In the genomic region with DNA sequence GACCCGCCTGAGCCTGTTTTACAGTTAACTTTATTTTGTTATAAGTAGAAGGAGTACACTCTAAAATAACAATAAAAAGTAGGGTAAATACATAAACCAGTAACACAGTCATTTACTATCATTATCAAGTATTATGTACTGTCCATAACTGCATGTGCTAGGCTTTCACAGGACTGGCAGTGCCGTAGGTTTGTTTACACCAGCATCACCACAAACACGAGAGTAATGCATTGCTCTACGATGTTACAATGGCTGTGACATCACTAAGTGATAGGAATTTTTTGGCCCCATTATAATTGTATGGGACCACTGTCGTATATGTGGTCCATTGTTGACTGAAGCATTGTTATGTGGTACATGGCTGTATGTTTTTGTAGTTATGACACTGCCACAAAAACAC, we compare ENCODE assay signal across 23 cellular contexts. TPM values are rescaled to one million over a fixed set of nuclear protein-coding genes. Genes with fewer than 3 reads are reported as not detected.
DNase-seq lines count a peak whose midpoint lies in the region; ATAC-seq, FAIRE-seq and TF ChIP-seq lines count a peak whose summit lies in the region.
"Had no signal": no experiment of that assay in that cellular context is flagged by ENCODE, and none has a peak within 500 bp of the region (broad histone marks: within the 10 kb centered on the region; RNA-seq: fewer than 3 reads in every experiment).

No MANE protein-coding gene starts in this region.

- in situ Hi-C loops in IMR-90 (cut with MboI; ENCODE audit: low sequenced_read_pairs), result no loop called here

- no peaks in the 10 kb centered on the region for H3K9me3 Mint-ChIP-seq in activated CD8-positive, alpha-beta T cell treated with anti-CD3 and anti-CD28 coated beads, Interleukin-2, amount 10 ng/mL, durations not matched to agents 7 days and 5 days (ENCODE audit: insufficient read depth)

- POLR2A ChIA-PET in A549 (lab: Yijun Ruan, JAX) (no interaction called here), IMR-90 (lab: Charles Lee; ENCODE audit: unreplicated experiment) (no interaction called here)
- POLR2A ChIA-PET in activated CD8-positive, alpha-beta T cell treated with anti-CD3 and anti-CD28 coated beads, Interleukin-2, amount 10 ng/mL, durations not matched to agents 7 days and 5 days (lab: Charles Lee), result no interaction called here

- H3K9me3 ChIP-seq in A549 (no peaks in the 10 kb centered on the region; the same call in 2 of the 3 replicates), IMR-90 (ENCODE audit: control insufficient read depth, insufficient read depth, low read length) (no peaks in the 10 kb centered on the region), mesenchymal stem cell (ENCODE audit: control insufficient read depth, low read length) (peaks cover 3% of the 10 kb centered on the region)

- 0 out of 2 replicates have a peak, but pooled peaks cover 2% of the 10 kb centered on the region for H3K9me1 ChIP-seq in IMR-90 (ENCODE audit: insufficient read depth, low read length)

- TF ChIP-seq EP300 in A549 (IDR thresholded peaks at IDR 0.05), result no peak

- H3K4me3 ChIP-seq in A549, result no peak overlapping the region
- no peak overlapping the region for H3K4me3 ChIP-seq in IMR-90 (ENCODE audit: insufficient read depth, low read depth, low read length)
- no peak overlapping the region for H3K4me3 ChIP-seq in mesenchymal stem cell (ENCODE audit: insufficient read depth in 1 of 2, low read depth in 1 of 2, low read length in 2 of 2)

- no peaks in the 10 kb centered on the region for H3K4me1 Mint-ChIP-seq in activated CD8-positive, alpha-beta T cell treated with anti-CD3 and anti-CD28 coated beads, Interleukin-2, amount 10 ng/mL, durations not matched to agents 7 days and 5 days (ENCODE audit: low read depth)
- H3K4me1 Mint-ChIP-seq: CD4-positive, alpha-beta memory T cell had no signal

- BruUV-seq in IMR-90 (replicated peaks; lab: Mats Ljungman, UMichigan), result no TSS peak

- 72% methylated on average over 5 of the region's 5 CpGs for WGBS in A549 (ENCODE audit: missing lambda C conversion rate)
- whole genome bisulfite sequencing in IMR-90 (ENCODE audit: extremely low coverage in 2 of 2, insufficient read length in 1 of 2), 2 experiments, result no CpG with 5 or more reads among the region's 5 CpGs
- 78% methylated on average over 4 of the region's 5 CpGs for WGBS in mesenchymal stem cell

- CTCF ChIA-PET in A549 (lab: Yijun Ruan, JAX), result interaction anchor here (0.7 to 1.3 kb wide), 2 partner anchors 16 to 41 kb away, joined by 3 to 4 read pairs; partner anchors contain the start of gene SLC7A9
- CTCF ChIA-PET in IMR-90 (lab: Yijun Ruan, JAX), result no interaction called here
- CTCF ChIA-PET in activated CD8-positive, alpha-beta T cell treated with anti-CD3 and anti-CD28 coated beads, Interleukin-2, amount 10 ng/mL, durations not matched to agents 7 days and 5 days (lab: Charles Lee), result no interaction called here

- TF ChIP-seq CTCF in A549 (IDR thresholded peaks at IDR 0.05) (no peak), IMR-90 (conservative IDR thresholded peaks at IDR 0.05; ENCODE audit: low read depth, low read length) (no peak), VCaP (conservative IDR thresholded peaks at IDR 0.05) (no peak)

- TF ChIP-seq POLR2A in A549 (IDR thresholded peaks at IDR 0.05; ENCODE audit: low read length), result no peak
- no peak for TF ChIP-seq POLR2A in IMR-90 (IDR thresholded peaks at IDR 0.05; ENCODE audit: low read depth, low read length)

- H3K23ac ChIP-seq in IMR-90 (ENCODE audit: low read depth, low read length), result no peak overlapping the region
- no peak overlapping the region for H3K23ac ChIP-seq in mesenchymal stem cell (ENCODE audit: low read length in 2 of 2)

- peak; percentile 68 for FAIRE-seq in A549 (lab: Jason Lieb, UNC)
- FAIRE-seq: GM12891, GM18507 had no signal

- no peaks in the 10 kb centered on the region for H3K79me1 ChIP-seq in IMR-90 (ENCODE audit: low read depth in 1 of 2, low read length in 2 of 2)
- peaks cover 2% of the 10 kb centered on the region for H3K79me1 ChIP-seq in mesenchymal stem cell (replicated peaks; ENCODE audit: low read length, poor library complexity, severe bottlenecking)

- no peak overlapping the region for H2BK15ac ChIP-seq in IMR-90 (ENCODE audit: low read depth, low read length)
- no peak overlapping the region for H2BK15ac ChIP-seq in mesenchymal stem cell (ENCODE audit: low read depth, poor library complexity, severe bottlenecking)

- H2BK120ac ChIP-seq in IMR-90 (ENCODE audit: low read depth, low read length) (no peak overlapping the region), mesenchymal stem cell (ENCODE audit: low read depth, low read length) (no peak overlapping the region)

- no peaks in the 10 kb centered on the region for H4K20me1 ChIP-seq in IMR-90 (ENCODE audit: insufficient read depth, low read length)

- no peak overlapping the region for H3K56ac ChIP-seq in IMR-90 (ENCODE audit: extremely low read depth, insufficient read depth, low read length)

- H2AK9ac ChIP-seq in IMR-90 (replicated peaks; ENCODE audit: low read depth, low read length, poor library complexity), result no peak overlapping the region

- ATAC-seq in A549, result no peak
- no peak for ATAC-seq in IMR-90 (ENCODE audit: low read depth)
- ATAC-seq in activated CD8-positive, alpha-beta T cell treated with anti-CD3 and anti-CD28 coated beads, Interleukin-2, amount 10 ng/mL, durations not matched to agents 7 days and 5 days, result no peak
- no peak for ATAC-seq in HG02610 (IDR thresholded peaks at IDR 0.05; ENCODE audit: unreplicated experiment)

- TF ChIP-seq RAD21 in A549 (conservative IDR thresholded peaks at IDR 0.05 in 1 of 2, IDR thresholded peaks at IDR 0.05 in 1 of 2) (no peak), IMR-90 (IDR thresholded peaks at IDR 0.05; ENCODE audit: low read length) (no peak)

- no peak overlapping the region for H2AK5ac ChIP-seq in IMR-90 (ENCODE audit: low read depth, low read length)
- no peak overlapping the region for H2AK5ac ChIP-seq in mesenchymal stem cell (ENCODE audit: low read length, severe bottlenecking)

- H2AFZ ChIP-seq in IMR-90 (replicated peaks; ENCODE audit: low read length, poor library complexity), result no peak overlapping the region
- no peak overlapping the region for H2AFZ ChIP-seq in mesenchymal stem cell (ENCODE audit: low read depth, low read length)

- no peak overlapping the region for H3K4me3 Mint-ChIP-seq in activated CD8-positive, alpha-beta T cell treated with anti-CD3 and anti-CD28 coated beads, Interleukin-2, amount 10 ng/mL, durations not matched to agents 7 days and 5 days
- H3K4me3 Mint-ChIP-seq: CD4-positive, alpha-beta memory T cell had no signal

- H3K4me2 ChIP-seq in A549, result no peak overlapping the region
- no peak overlapping the region for H3K4me2 ChIP-seq in IMR-90 (ENCODE audit: low read depth, low read length)
- no peak overlapping the region for H3K4me2 ChIP-seq in mesenchymal stem cell (ENCODE audit: low read length, poor library complexity, severe bottlenecking)

- DNase-seq in A549 (ENCODE audit: low read depth in 1 of 2, low spot score in 1 of 2) (no peak), IMR-90 (peak; percentile 12), mesenchymal stem cell (peak; percentile 36), NCI-H524 treated with DMSO at 0.1 percent for 48 hours (lab: John Stamatoyannopoulos, UW) (no peak), occipital lobe (lab: John Stamatoyannopoulos, UW) (no peak)
- DNase-seq in activated CD8-positive, alpha-beta T cell treated with anti-CD3 and anti-CD28 coated beads, Interleukin-2, amount 10 ng/mL, durations not matched to agents 7 days and 5 days, result no peak
- DNase-seq: 8988T; C1 segment of cervical spinal cord; Calu3; CD4-positive, alpha-beta memory T cell; COR-L47; DMS53; DMS79 treated with DMSO at 0.1 percent for 48 hours; GF-D8; GOT3; H7; HCEC 1CT had no signal

- no peak overlapping the region for H3K27ac Mint-ChIP-seq in activated CD8-positive, alpha-beta T cell treated with anti-CD3 and anti-CD28 coated beads, Interleukin-2, amount 10 ng/mL, durations not matched to agents 7 days and 5 days

- H3K4ac ChIP-seq in IMR-90 (ENCODE audit: low read depth, low read length), result no peak overlapping the region
- H3K4ac ChIP-seq in mesenchymal stem cell (ENCODE audit: low read depth in 1 of 2, low read length in 2 of 2), result no peak overlapping the region

- H4K8ac ChIP-seq in IMR-90 (ENCODE audit: low read depth in 2 of 2, low read length in 2 of 2), result no peak overlapping the region
- H4K8ac ChIP-seq in mesenchymal stem cell (ENCODE audit: low read length), result no peak overlapping the region

- H3K36me3 Mint-ChIP-seq in activated CD8-positive, alpha-beta T cell treated with anti-CD3 and anti-CD28 coated beads, Interleukin-2, amount 10 ng/mL, durations not matched to agents 7 days and 5 days (ENCODE audit: low read depth), result peaks cover 9% of the 10 kb centered on the region

- no peak overlapping the region for H2BK5ac ChIP-seq in IMR-90 (ENCODE audit: low read depth, low read length, poor library complexity, severe bottlenecking)
- H2BK5ac ChIP-seq in mesenchymal stem cell (ENCODE audit: low read depth, low read length, poor library complexity, severe bottlenecking), result no peak overlapping the region

- no peaks in the 10 kb centered on the region for H3K27me3 Mint-ChIP-seq in activated CD8-positive, alpha-beta T cell treated with anti-CD3 and anti-CD28 coated beads, Interleukin-2, amount 10 ng/mL, durations not matched to agents 7 days and 5 days (ENCODE audit: low read depth)
- H3K27me3 Mint-ChIP-seq: CD4-positive, alpha-beta memory T cell had no signal

- H4K5ac ChIP-seq in IMR-90 (ENCODE audit: low read depth, low read length), result no peak overlapping the region

- H2BK12ac ChIP-seq in mesenchymal stem cell (ENCODE audit: low read length in 2 of 2), result no peak overlapping the region

- no peak overlapping the region for H3K18ac ChIP-seq in IMR-90 (ENCODE audit: low read depth, low read length)
- no peak overlapping the region for H3K18ac ChIP-seq in mesenchymal stem cell (ENCODE audit: low read depth in 1 of 2, low read length in 2 of 2)

- H3K4me1 ChIP-seq in A549, result no peaks in the 10 kb centered on the region
- no peaks in the 10 kb centered on the region for H3K4me1 ChIP-seq in IMR-90 (ENCODE audit: control insufficient read depth, insufficient read depth, low read length)
- H3K4me1 ChIP-seq in mesenchymal stem cell (ENCODE audit: control insufficient read depth, insufficient read depth, low read depth, low read length), result no peaks in the 10 kb centered on the region

- no peak overlapping the region for H2BK20ac ChIP-seq in IMR-90 (ENCODE audit: low read depth, low read length)

- dilution Hi-C loops in IMR-90 (cut with HindIII; ENCODE audit: low sequenced_read_pairs, unreplicated experiment), result no loop called here

- H3K14ac ChIP-seq in IMR-90 (replicated peaks; ENCODE audit: low read depth, low read length) (no peak overlapping the region), mesenchymal stem cell (ENCODE audit: low read length in 2 of 2) (no peak overlapping the region)

- intact Hi-C loops in IMR-90 (cut with micrococcal nuclease), result no loop called here

- H3K36me3 ChIP-seq in IMR-90 (ENCODE audit: control insufficient read depth, insufficient read depth, low read length), result peaks cover 26% of the 10 kb centered on the region
- peaks cover 27 to 74% of the 10 kb centered on the region in 2 experiments for H3K36me3 ChIP-seq in mesenchymal stem cell (ENCODE audit: control insufficient read depth in 1 of 2, insufficient read depth in 2 of 2, low read depth in 1 of 2, low read length in 2 of 2)

- H4K91ac ChIP-seq in IMR-90 (ENCODE audit: insufficient read depth, low read depth, low read length), result no peak overlapping the region
- H4K91ac ChIP-seq in mesenchymal stem cell (ENCODE audit: low read length), result no peak overlapping the region

- H3K27ac ChIP-seq in A549, result no peak overlapping the region
- H3K27ac ChIP-seq in IMR-90 (ENCODE audit: insufficient read depth, low read length), result no peak overlapping the region
- peak overlapping the region; percentile 76 for H3K27ac ChIP-seq in VCaP
- no peak overlapping the region for H3K27ac ChIP-seq in mesenchymal stem cell (ENCODE audit: low read length, poor library complexity, severe bottlenecking)

- H3K9ac ChIP-seq in IMR-90 (ENCODE audit: low read depth, low read length) (no peak overlapping the region), mesenchymal stem cell (ENCODE audit: low read length) (no peak overlapping the region)

- no peaks in the 10 kb centered on the region for H3K27me3 ChIP-seq in IMR-90 (ENCODE audit: control insufficient read depth, insufficient read depth, low read length)
- H3K27me3 ChIP-seq in mesenchymal stem cell (ENCODE audit: control insufficient read depth in 1 of 2, insufficient read depth in 1 of 2, low read length in 2 of 2), result no peaks in the 10 kb centered on the region

RNA-seq across cellular contexts. Expression of gene SLC7A9, which starts 41.3 kb away (rescaled TPM):
- polyA plus RNA-seq in A549 (2011; rRNA removed) (0.50 and 1.3 TPM in 2 replicates), A549 (2017; fragmentation: RNase III; extraction: RNeasy Plus Mini Kit Qiagen cat#74134 plus additional on column Dnase treatment) (0.54 to 0.62 TPM (median 0.62 TPM) in 3 replicates), IMR-90 (2012; rRNA removed) (not detected in 2 replicates)
- polyA plus RNA-seq in A549 (2012; cell fraction: cytosol; rRNA removed), result 0.29 and 0.48 TPM in 2 replicates
- polyA plus RNA-seq in A549 (2012; cell fraction: nucleus; rRNA removed), result 2.5 and 2.8 TPM in 2 replicates
- 0.74 and 1.0 TPM in 2 replicates for polyA minus RNA-seq in A549 (2011; rRNA and poly(A)+ RNA removed)
- total RNA-seq in IMR-90 (2012; rRNA removed) (not detected in 2 replicates), occipital lobe (1.6 TPM)
- not detected in 2 replicates for polyA plus RNA-seq in IMR-90 (2012; cell fraction: cytosol; rRNA removed)
- 0.18 and 0.37 TPM in 2 replicates for polyA plus RNA-seq in IMR-90 (2012; cell fraction: nucleus; rRNA removed; ENCODE audit: low replicate concordance)
- polyA plus RNA-seq in mesenchymal stem cell (2013, experiment 1 of 2), result 0.04 TPM
- polyA plus RNA-seq in mesenchymal stem cell (2013, experiment 2 of 2), result not detected
- total RNA-seq in activated CD8-positive, alpha-beta T cell treated with anti-CD3 and anti-CD28 coated beads, Interleukin-2, amount 10 ng/mL, durations not matched to agents 7 days and 5 days, result under 1 TPM; 0.10 to 0.58 TPM
- total RNA-seq: Daoy, H7 had no signal
- polyA plus RNA-seq: BJ; CD4-positive, alpha-beta memory T cell had no signal

Comparison
In these comparisons a context has a peak if more than half of its experiments do, and no peak if none do; other contexts are left out.
1. DNase-seq: peak in IMR-90 (single experiment) and mesenchymal stem cell (single experiment); none in A549 (0 of 2), activated CD8-positive, alpha-beta T cell treated with anti-CD3 and anti-CD28 coated beads, Interleukin-2, amount 10 ng/mL, durations not matched to agents 7 days and 5 days (single experiment), NCI-H524 treated with DMSO at 0.1 percent for 48 hours (single experiment) and occipital lobe (single experiment).